8 cellular contexts compared by ENCODE assay signal in the genomic region with DNA sequence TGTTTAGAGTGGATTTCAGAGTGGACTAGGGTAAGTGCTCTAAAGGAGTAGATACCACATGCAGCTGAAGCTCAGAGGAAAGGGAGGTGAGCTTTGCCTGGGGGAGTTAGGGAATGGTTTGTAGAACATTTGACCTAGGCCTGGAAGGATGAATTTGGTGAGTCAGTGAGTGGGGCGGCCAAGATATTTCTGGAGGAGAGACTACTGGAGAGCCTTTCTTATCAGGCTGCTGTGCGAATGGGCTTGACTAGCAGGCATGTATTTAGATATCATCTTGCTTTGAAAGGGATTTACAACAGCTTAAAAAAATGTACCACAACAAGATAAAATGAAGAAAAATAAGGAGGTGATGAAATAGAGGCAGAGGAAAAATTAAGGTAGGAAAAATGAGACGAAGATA. TPM values are rescaled to one million over a fixed set of nuclear protein-coding genes. Genes with fewer than 3 reads are reported as not detected.
DNase-seq lines count a peak whose midpoint lies in the region; ATAC-seq, FAIRE-seq and TF ChIP-seq lines count a peak whose summit lies in the region.
"Not testable (repeated sequence)": the region's sequence is repeated elsewhere in the genome, so short reads cannot be mapped to it uniquely, and the experiment has no call there.

No MANE protein-coding gene starts in this region.

- not testable (repeated sequence) for H3K4me2 ChIP-seq in astrocyte (ENCODE audit: low read length)
- H3K4me2 ChIP-seq in parathyroid adenoma (ENCODE audit: low read length) = peak overlapping the region; percentile 28

- peak overlapping the region; percentile 36 for H3K27ac Mint-ChIP-seq in astrocyte (ENCODE audit: unreplicated experiment)

- H3K4me3 Mint-ChIP-seq in astrocyte (ENCODE audit: unreplicated experiment) = peak overlapping the region; percentile 7

- not testable (repeated sequence) for H3K4me1 ChIP-seq in astrocyte (ENCODE audit: insufficient read depth, low read length); left lung; uterus
- peaks cover 38% of the 10 kb centered on the region for H3K4me1 ChIP-seq in parathyroid adenoma

- H3K27me3 Mint-ChIP-seq in astrocyte (ENCODE audit: low read depth, unreplicated experiment) = not testable (repeated sequence)

- not testable (repeated sequence) for H3K9ac ChIP-seq in astrocyte (ENCODE audit: low read length); parathyroid adenoma

- H3K9me3 Mint-ChIP-seq in astrocyte (ENCODE audit: unreplicated experiment) = not testable (repeated sequence)

- ATAC-seq in left cardiac atrium (peak; percentile 85 to 98), left lung (peak; percentile 52)

- not testable (repeated sequence) for TF ChIP-seq POLR2A in uterus (IDR thresholded peaks at IDR 0.05)

- not testable (repeated sequence) for H3K4me3 ChIP-seq in astrocyte (ENCODE audit: insufficient read depth, low read depth, low read length); fibroblast of villous mesenchyme (ENCODE audit: low read depth, low read length); left lung; parathyroid adenoma (ENCODE audit: low read depth, low read length); uterus

- not testable (repeated sequence) for H2AFZ ChIP-seq in astrocyte (ENCODE audit: low read depth, low read length); parathyroid adenoma

- DNase-seq in Daoy (ENCODE audit: low read depth) (peak; percentile 29), NCI-H226 (peak; percentile 87), astrocyte (ENCODE audit: low read depth) (peak; percentile 75), fibroblast of villous mesenchyme (ENCODE audit: low read depth) (peak; percentile 64), left cardiac atrium (peak; percentile 50), uterus (peak; percentile 68 to 81)
- not testable (repeated sequence) for DNase-seq in left lung

- H3K9me3 ChIP-seq in astrocyte (ENCODE audit: insufficient read depth, low read depth, low read length); left lung; parathyroid adenoma (ENCODE audit: control insufficient read depth, low read length); uterus: not testable (repeated sequence)

- not testable (repeated sequence) for TF ChIP-seq CTCF in astrocyte (IDR thresholded peaks at IDR 0.05; ENCODE audit: insufficient read depth, low read depth, low read length); fibroblast of villous mesenchyme (IDR thresholded peaks at IDR 0.05; ENCODE audit: insufficient read depth, low read depth, low read length); left lung (IDR thresholded peaks at IDR 0.05); parathyroid adenoma (IDR thresholded peaks at IDR 0.05); uterus (IDR thresholded peaks at IDR 0.05)

- H3K36me3 Mint-ChIP-seq in astrocyte (ENCODE audit: low read depth, unreplicated experiment) = not testable (repeated sequence)

- not testable (repeated sequence) for FAIRE-seq in astrocyte (lab: Jason Lieb, UNC)

- not testable (repeated sequence) for H3K79me2 ChIP-seq in astrocyte (ENCODE audit: insufficient read depth, low read length)
- peaks cover 17% of the 10 kb centered on the region for H3K79me2 ChIP-seq in parathyroid adenoma

- not testable (repeated sequence) for H3K27ac ChIP-seq in astrocyte (ENCODE audit: low read depth, low read length); left lung
- H3K27ac ChIP-seq in parathyroid adenoma (peak overlapping the region; percentile 71), uterus (peak overlapping the region; percentile 69 to 72)

- not testable (repeated sequence) for H3K27me3 ChIP-seq in astrocyte (ENCODE audit: insufficient read depth, low read length); left lung; parathyroid adenoma (ENCODE audit: control insufficient read depth, insufficient read depth, low read length); uterus

- H3K4me1 Mint-ChIP-seq in astrocyte (ENCODE audit: low read depth, unreplicated experiment) = peaks cover 28% of the 10 kb centered on the region

- intact Hi-C loops in left cardiac atrium (cut with DNase I); left lung (cut with DNase I): not testable (repeated sequence)
- intact Hi-C loops in uterus (cut with DNase I; ENCODE audit: low total_unique reads) = loop anchor here (5.0 kb wide), 1 partner anchor 37 kb away; the partner anchor contains the start of gene KALRN

- peaks cover 33% of the 10 kb centered on the region for H4K20me1 ChIP-seq in astrocyte (ENCODE audit: insufficient read depth, low read length)

- H3K36me3 ChIP-seq in astrocyte (ENCODE audit: insufficient read depth, low read length); left lung; parathyroid adenoma (ENCODE audit: control insufficient read depth, insufficient read depth, low read length); uterus: not testable (repeated sequence)

RNA-seq across cellular contexts. Expression of gene KALRN, which starts 36.5 kb away (rescaled TPM):
- 2.5 and 6.7 TPM in 2 replicates for total RNA-seq in Daoy (2014; rRNA removed; shearing (Covaris generic))
- 28.6 and 29.2 TPM in 2 replicates for total RNA-seq in astrocyte
- 5.5 and 7.3 TPM in 2 replicates for total RNA-seq in fibroblast of villous mesenchyme
- 10 to 100 TPM; 28.0 to 40.5 TPM for total RNA-seq in left cardiac atrium
- total RNA-seq in left lung = 10 to 100 TPM; 19.2 to 25.4 TPM
- total RNA-seq in uterus = 10 to 100 TPM; 25.3 to 94.1 (median 63.6) TPM
